1 cellular context compared by ENCODE assay signal in genomic region chr3:149085828-149086231, GRCh38.
TF ChIP-seq lines count a peak whose summit lies in the region.

No MANE protein-coding gene starts in this region.

TF ChIP-seq in HepG2, 621 proteins besides CTCF, POLR2A, EP300 and RAD21:
- TF ChIP-seq ARID5B (CRISPR knock-in tag; IDR thresholded peaks at IDR 0.05) = 0 out of 2 replicates have a peak, but pooled peaks have one; percentile 0
- no peak for TF ChIP-seq HNRNPL (IDR thresholded peaks at IDR 0.05; ENCODE audit: low read depth, low read length)
- TF ChIP-seq ELF4 (CRISPR knock-in tag; IDR thresholded peaks at IDR 0.05; ENCODE audit: borderline replicate concordance) = no peak
- TF ChIP-seq ZNF180 (CRISPR knock-in tag; IDR thresholded peaks at IDR 0.05; ENCODE audit: borderline replicate concordance, low read depth) = no peak
- peak; percentile 66; the same call in 1 of the 2 replicates for TF ChIP-seq ZNF281 (CRISPR knock-in tag; IDR thresholded peaks at IDR 0.05; ENCODE audit: borderline replicate concordance)
- no peak for TF ChIP-seq SIX4 (CRISPR knock-in tag; IDR thresholded peaks at IDR 0.05)
- peak; percentile 2; the same call in 1 of the 2 replicates for TF ChIP-seq ZNF280B (CRISPR knock-in tag; IDR thresholded peaks at IDR 0.05; ENCODE audit: borderline replicate concordance)
- TF ChIP-seq ZNF160 (CRISPR knock-in tag; IDR thresholded peaks at IDR 0.05) = no peak
- peak; percentile 43; the same call in 1 of the 2 replicates for TF ChIP-seq NFATC3 (CRISPR knock-in tag; IDR thresholded peaks at IDR 0.05)
- no peak for TF ChIP-seq TARDBP (CRISPR knock-in tag; IDR thresholded peaks at IDR 0.05)
- no peak for TF ChIP-seq ZNF317 (CRISPR knock-in tag; IDR thresholded peaks at IDR 0.05)
- TF ChIP-seq ZBED4 (CRISPR knock-in tag; IDR thresholded peaks at IDR 0.05; ENCODE audit: borderline replicate concordance) = peak; percentile 30; the same call in 1 of the 2 replicates
- TF ChIP-seq ZNF543 (CRISPR knock-in tag; IDR thresholded peaks at IDR 0.05) = no peak
- TF ChIP-seq ATF1 (CRISPR knock-in tag; IDR thresholded peaks at IDR 0.05) = no peak
- TF ChIP-seq ZNF44 (CRISPR knock-in tag; IDR thresholded peaks at IDR 0.05) = no peak
- TF ChIP-seq NFIB (CRISPR knock-in tag; IDR thresholded peaks at IDR 0.05; ENCODE audit: borderline replicate concordance) = no peak
- TF ChIP-seq ZNF512B (CRISPR knock-in tag; IDR thresholded peaks at IDR 0.05; ENCODE audit: borderline replicate concordance) = 0 out of 2 replicates have a peak, but pooled peaks have one; percentile 41
- TF ChIP-seq ZNF367 (CRISPR knock-in tag; IDR thresholded peaks at IDR 0.05; ENCODE audit: borderline replicate concordance) = no peak
- 0 out of 2 replicates have a peak, but pooled peaks have one; percentile 4 for TF ChIP-seq RCOR2 (CRISPR knock-in tag; IDR thresholded peaks at IDR 0.05)
- TF ChIP-seq ZNF512 (CRISPR knock-in tag; IDR thresholded peaks at IDR 0.05) = no peak
- no peak for TF ChIP-seq ZNF746 (CRISPR knock-in tag; IDR thresholded peaks at IDR 0.05)
- 0 out of 2 replicates have a peak, but pooled peaks have one; percentile 67 for TF ChIP-seq HOXA7 (CRISPR knock-in tag; IDR thresholded peaks at IDR 0.05)
- no peak for TF ChIP-seq NONO (IDR thresholded peaks at IDR 0.05)
- no peak for TF ChIP-seq NONO (CRISPR knock-in tag; conservative IDR thresholded peaks at IDR 0.05)
- TF ChIP-seq BATF2 (CRISPR knock-in tag; IDR thresholded peaks at IDR 0.05) = 0 out of 2 replicates have a peak, but pooled peaks have one; percentile 4
- 0 out of 2 replicates have a peak, but pooled peaks have one; percentile 0 for TF ChIP-seq CAMTA2 (CRISPR knock-in tag; IDR thresholded peaks at IDR 0.05; ENCODE audit: borderline replicate concordance)
- TF ChIP-seq PHF21A (CRISPR knock-in tag; IDR thresholded peaks at IDR 0.05) = 0 out of 2 replicates have a peak, but pooled peaks have one; percentile 29
